ENCODE assay signal across 2 cellular contexts in genomic region chr3:160409812-160410610, GRCh38.
TF ChIP-seq lines count a peak whose summit lies in the region.

No MANE protein-coding gene starts in this region.

TF ChIP-seq in SK-N-SH treated with all-trans-retinoic acid at 6 μM for 48 hours, 23 proteins besides CTCF, POLR2A, EP300 and RAD21 (continued from another document):
- TF ChIP-seq PATZ1 (CRISPR knock-in tag; IDR thresholded peaks at IDR 0.05; ENCODE audit: borderline replicate concordance) (no peak), ARNTL (CRISPR knock-in tag; IDR thresholded peaks at IDR 0.05; ENCODE audit: borderline replicate concordance, low read depth) (no peak), ZNF565 (CRISPR knock-in tag; conservative IDR thresholded peaks at IDR 0.05; ENCODE audit: low read depth) (no peak), PPARA (CRISPR knock-in tag; IDR thresholded peaks at IDR 0.05; ENCODE audit: borderline replicate concordance) (no peak), ESRRG (CRISPR knock-in tag; IDR thresholded peaks at IDR 0.05) (no peak), ZNF70 (CRISPR knock-in tag; IDR thresholded peaks at IDR 0.05) (no peak), RARB (CRISPR knock-in tag; IDR thresholded peaks at IDR 0.05) (no peak), SNAI2 (CRISPR knock-in tag; IDR thresholded peaks at IDR 0.05) (no peak), ZNF8 (CRISPR knock-in tag; IDR thresholded peaks at IDR 0.05) (no peak), TSHZ2 (CRISPR knock-in tag; IDR thresholded peaks at IDR 0.05) (no peak), ZFP3 (CRISPR knock-in tag; IDR thresholded peaks at IDR 0.05) (no peak), CSRNP3 (CRISPR knock-in tag; IDR thresholded peaks at IDR 0.05) (no peak)
TF ChIP-seq in SK-N-SH treated with all-trans-retinoic acid at 6 μM for 48 hours: peak in this region for 0.

TF ChIP-seq in SK-N-SH, 30 proteins besides CTCF, POLR2A, EP300 and RAD21 (continued from another document):
- TF ChIP-seq REST (IDR thresholded peaks at IDR 0.05; ENCODE audit: low read depth, low read length): no peak
- no peak for TF ChIP-seq POLR2AphosphoS5 (IDR thresholded peaks at IDR 0.05; ENCODE audit: low read depth, low read length)
- no peak for TF ChIP-seq FOXJ3 (CRISPR knock-in tag; IDR thresholded peaks at IDR 0.05)
- TF ChIP-seq MXI1 (IDR thresholded peaks at IDR 0.05; ENCODE audit: low read depth, low read length): no peak
- no peak for TF ChIP-seq ZBTB33 (IDR thresholded peaks at IDR 0.05; ENCODE audit: borderline replicate concordance, low read depth)
- no peak for TF ChIP-seq MEF2A (IDR thresholded peaks at IDR 0.05; ENCODE audit: borderline replicate concordance, low read depth)
- no peak for TF ChIP-seq TAF1 (IDR thresholded peaks at IDR 0.05; ENCODE audit: borderline replicate concordance, low read depth, low read length)
- TF ChIP-seq TEAD4 (IDR thresholded peaks at IDR 0.05; ENCODE audit: borderline replicate concordance, insufficient read depth): no peak
- TF ChIP-seq NFIC (IDR thresholded peaks at IDR 0.05; ENCODE audit: borderline replicate concordance): no peak
- no peak for TF ChIP-seq JUND (IDR thresholded peaks at IDR 0.05)
- TF ChIP-seq RXRA (IDR thresholded peaks at IDR 0.05; ENCODE audit: borderline replicate concordance, low read depth): no peak
- no peak for TF ChIP-seq USF1 (IDR thresholded peaks at IDR 0.05; ENCODE audit: borderline replicate concordance, low read depth)
- no peak for TF ChIP-seq USF2 (IDR thresholded peaks at IDR 0.05; ENCODE audit: borderline replicate concordance, low read depth, low read length)
- TF ChIP-seq RFX5 (IDR thresholded peaks at IDR 0.05; ENCODE audit: low read length): no peak
